ENCODE assay signal across 6 cellular contexts in genomic region chrX:48956728-48957414, GRCh38. TPM values are rescaled to one million over a fixed set of nuclear protein-coding genes. Genes with fewer than 3 reads are reported as not detected.
DNase-seq lines count a peak whose midpoint lies in the region; ATAC-seq, FAIRE-seq and TF ChIP-seq lines count a peak whose summit lies in the region.

No MANE protein-coding gene starts in this region.

- TF ChIP-seq RAD21 in GM12878 (IDR thresholded peaks at IDR 0.05; ENCODE audit: insufficient read depth, low read depth, low read length) = no peak

- BruUV-seq in GM12878 (replicated peaks; lab: Mats Ljungman, UMichigan) = no TSS peak

- CTCF ChIA-PET in GM12878 (lab: Yijun Ruan, JAX) = interaction anchor here (1.2 to 3.6 kb wide), 2 partner anchors 11 to 18 kb away, joined by 4 to 17 read pairs; no protein-coding TSS in a partner anchor

- SMC1A ChIA-PET in GM12878 (lab: Charles Lee; ENCODE audit: uncharacterized antibody, unreplicated experiment) = interaction anchor here (2.8 kb wide), 1 partner anchor 20 kb away, joined by 7 read pairs; no protein-coding TSS in a partner anchor

- TF ChIP-seq POLR2A in GM12878 (IDR thresholded peaks at IDR 0.05; ENCODE audit: low read depth, low read length) = peak; percentile 70

- H4K20me1 ChIP-seq in GM12878 (ENCODE audit: control insufficient read depth, insufficient read depth) = no peaks in the 10 kb centered on the region; the same call in 1 of the 2 replicates

- RAD21 ChIA-PET in GM12878 (lab: Charles Lee; ENCODE audit: unreplicated experiment) = interaction anchor here (1.8 kb wide), 1 partner anchor 10 kb away, joined by 5 read pairs; no protein-coding TSS in a partner anchor

- no peaks in the 10 kb centered on the region for H3K27me3 ChIP-seq in cardiac muscle cell
- H3K27me3 ChIP-seq in GM12878 (replicated peaks in 1 of 2; ENCODE audit: control insufficient read depth in 2 of 2, insufficient read depth in 2 of 2, low read length in 1 of 2) = no peaks in the 10 kb centered on the region

- DNase-seq in cardiac muscle cell (ENCODE audit: low read depth in 1 of 2, low spot score in 1 of 2) (peak; percentile 6 to 15), cardiac septum (ENCODE audit: low spot score) (no peak), GM12878 (ENCODE audit: low read depth, low spot score) (no peak), natural killer cell (peak; percentile 64), DMS153 treated with DMSO at 0.1 percent for 48 hours (lab: John Stamatoyannopoulos, UW; ENCODE audit: unreplicated experiment) (no peak)

- peaks cover 0 to 7% of the 10 kb centered on the region in 2 donors for H3K27me3 Mint-ChIP-seq in natural killer cell (ENCODE audit: low read depth in 2 of 2)

- H3K79me2 ChIP-seq in GM12878 (ENCODE audit: control insufficient read depth, insufficient read depth, low read length) = peaks cover 46% of the 10 kb centered on the region

- no peak for FAIRE-seq in GM12878 (lab: Jason Lieb, UNC)

- peaks cover 36 to 56% of the 10 kb centered on the region in 2 donors for H3K4me1 Mint-ChIP-seq in natural killer cell

- 18% methylated on average over 49 of the region's 61 CpGs for WGBS in GM12878 (ENCODE audit: insufficient coverage, insufficient replicate concordance, low lambda C conversion rate, missing lambda C conversion rate)

- in situ Hi-C loops in GM12878 (cut with MboI) = no loop called here

- H3K4me3 Mint-ChIP-seq in natural killer cell = peak overlapping the region; percentile 84

- ATAC-seq in GM12878 (0 out of 3 replicates have a peak, but pooled peaks have one; percentile 4), natural killer cell (peak; percentile 25 to 40 (median 39)), HG03457 (IDR thresholded peaks at IDR 0.05; ENCODE audit: unreplicated experiment) (no peak)

- POLR2A ChIA-PET in GM12878 (lab: Charles Lee) = interaction anchor here (0.6 to 1.2 kb wide), 4 partner anchors 14 to 62 kb away, joined by 3 read pairs; no protein-coding TSS in a partner anchor

- H3K4me3 ChIP-seq in cardiac muscle cell (peak overlapping the region; percentile 69), GM12878 (peak overlapping the region; percentile 61)

- H3K27ac ChIP-seq in cardiac muscle cell = peak overlapping the region; percentile 100
- H3K27ac ChIP-seq in GM12878 (ENCODE audit: control insufficient read depth, insufficient read depth) = peak overlapping the region; percentile 66

- TF ChIP-seq CTCF in cardiac muscle cell (IDR thresholded peaks at IDR 0.05; ENCODE audit: low read depth, low read length) = no peak
- no peak for TF ChIP-seq CTCF in GM12878 (IDR thresholded peaks at IDR 0.05 in 2 of 3, conservative IDR thresholded peaks at IDR 0.05 in 1 of 3; ENCODE audit: control insufficient read depth in 2 of 3, extremely low read depth in 1 of 3, insufficient read depth in 1 of 3, low read depth in 3 of 3, low read length in 3 of 3)
- no peak for TF ChIP-seq CTCF in natural killer cell (IDR thresholded peaks at IDR 0.05)

- peak overlapping the region; percentile 87 for H3K4me2 ChIP-seq in GM12878 (ENCODE audit: control insufficient read depth, insufficient read depth)

- TF ChIP-seq EP300 in GM12878 (IDR thresholded peaks at IDR 0.05; ENCODE audit: borderline replicate concordance in 1 of 2, control insufficient read depth in 1 of 2, low read depth in 2 of 2, low read length in 2 of 2) = no peak

- peak overlapping the region; percentile 82 for H3K9ac ChIP-seq in GM12878 (ENCODE audit: control insufficient read depth, insufficient read depth, low read length)

- H3K36me3 ChIP-seq in cardiac muscle cell (no peaks in the 10 kb centered on the region), GM12878 (ENCODE audit: control insufficient read depth in 2 of 2, insufficient read depth in 2 of 2, low read length in 1 of 2) (no peaks in the 10 kb centered on the region)

- H2AFZ ChIP-seq in GM12878 (ENCODE audit: control insufficient read depth, low read depth, low read length) = no peak overlapping the region

- no peaks in the 10 kb centered on the region for H3K9me3 Mint-ChIP-seq in natural killer cell

- H3K4me1 ChIP-seq in cardiac muscle cell (ENCODE audit: low read depth) = peaks cover 10% of the 10 kb centered on the region
- H3K4me1 ChIP-seq in GM12878 (ENCODE audit: control insufficient read depth, insufficient read depth, low read length) = peaks cover 7% of the 10 kb centered on the region

- peak overlapping the region; percentile 89 to 100 for H3K27ac Mint-ChIP-seq in natural killer cell

- H3K36me3 Mint-ChIP-seq in natural killer cell = no peaks in the 10 kb centered on the region

- intact Hi-C loops in cardiac septum (cut with DNase I) (loop anchor here (5.0 kb wide), 2 partner anchors 40 to 85 kb away; partner anchors contain the start of genes PIM2 and TFE3), GM12878 (cut with micrococcal nuclease; ENCODE audit: unreplicated experiment) (loop anchor here (5.0 kb wide), 2 partner anchors 40 to 155 kb away; partner anchors contain the start of genes HDAC6 and PIM2), natural killer cell (cut with micrococcal nuclease) (loop anchor here (2.0 to 5.0 kb wide), 4 partner anchors 20 to 1300 kb away; partner anchors contain the start of genes HDAC6, PQBP1, TIMM17B and UXT)

- H3K9me3 ChIP-seq in cardiac muscle cell (ENCODE audit: low read depth) = no peaks in the 10 kb centered on the region
- no peaks in the 10 kb centered on the region; the same call in 2 of the 3 replicates for H3K9me3 ChIP-seq in GM12878 (replicated peaks; ENCODE audit: control insufficient read depth, insufficient read depth, low read length)

RNA-seq across cellular contexts. Expression of gene OTUD5, which starts 0.5 kb away (rescaled TPM):
- 40.2 and 56.6 TPM in 2 replicates for total RNA-seq in cardiac muscle cell
- polyA plus RNA-seq in cardiac muscle cell = 47.8 and 55.6 TPM in 2 replicates
- total RNA-seq in cardiac septum = 29.1 TPM
- 39.3 and 46.8 TPM in 2 replicates for total RNA-seq in GM12878 (2013; cell fraction: nucleolus; rRNA removed)
- total RNA-seq in GM12878 (2014; rRNA removed) = 22.2 and 23.7 TPM in 2 replicates
- total RNA-seq in GM12878 (2014; rRNA removed; fragmentation: Illumina TruSeq; extraction: Trizol) = 19.8 and 20.3 TPM in 2 replicates
- total RNA-seq in GM12878 (2021) = 39.1 and 39.9 TPM in 2 replicates
- 26.3 TPM for polyA plus RNA-seq in GM12878 (2011; ENCODE audit: low read depth)
- polyA plus RNA-seq in GM12878 (2011; rRNA removed) = 38.7 and 50.3 TPM in 2 replicates
- polyA plus RNA-seq in GM12878 (2011; cell fraction: cytosol; rRNA removed) = 41.0 and 43.4 TPM in 2 replicates
- 122 and 147 TPM in 2 replicates for polyA plus RNA-seq in GM12878 (2011; cell fraction: nucleus; rRNA removed)
- 46.9 and 63.6 TPM in 2 replicates for polyA plus RNA-seq in GM12878 (2012)
- polyA plus RNA-seq in GM12878 (2014; fragmentation: Illumina TruSeq; extraction: Trizol) = 29.5 and 36.4 TPM in 2 replicates
- polyA plus RNA-seq in GM12878 (2014; fragmentation: Nextera tagmentation; extraction: Ambion mirVana) = 1 to 10 TPM; 2.0 to 4.6 TPM
- polyA plus RNA-seq in GM12878 (2014; rRNA removed) = 39.7 and 44.0 TPM in 2 replicates
- 10 to 100 TPM; 11.2 to 21.6 TPM for polyA plus RNA-seq in GM12878 (2016; fragmentation: Nextera tagmentation; extraction: Ambion mirVana)
- polyA minus RNA-seq in GM12878 (2011; rRNA and poly(A)+ RNA removed) = 34.6 and 56.6 TPM in 2 replicates
- polyA minus RNA-seq in GM12878 (2011; cell fraction: cytosol; rRNA and poly(A)+ RNA removed) = 23.0 and 36.1 TPM in 2 replicates
- 13.5 and 17.4 TPM in 2 replicates for polyA minus RNA-seq in GM12878 (2011; cell fraction: nucleus; rRNA and poly(A)+ RNA removed)
- total RNA-seq in natural killer cell = 100 to 1,000 TPM in 1 of 3 donors, 10 to 100 TPM in 2; 92.2 to 106 (median 92.5) TPM

RNA-seq across cellular contexts. Expression of gene KCND1, which starts 14.8 kb away (rescaled TPM):
- total RNA-seq in cardiac muscle cell (1.1 and 2.6 TPM in 2 replicates), cardiac septum (0.27 TPM), GM12878 (2014; rRNA removed) (0.16 and 0.34 TPM in 2 replicates), GM12878 (2014; rRNA removed; fragmentation: Illumina TruSeq; extraction: Trizol) (0.09 and 0.18 TPM in 2 replicates), GM12878 (2021) (0.61 and 0.97 TPM in 2 replicates), natural killer cell (1 to 10 TPM; 2.7 to 3.6 (median 3.0) TPM)
- polyA plus RNA-seq in cardiac muscle cell (2.3 and 3.1 TPM in 2 replicates), GM12878 (2011; rRNA removed) (0.58 and 0.73 TPM in 2 replicates), GM12878 (2014; fragmentation: Illumina TruSeq; extraction: Trizol) (0.51 and 0.65 TPM in 2 replicates), GM12878 (2014; fragmentation: Nextera tagmentation; extraction: Ambion mirVana) (under 1 TPM; 0.02 to 0.11 TPM), GM12878 (2014; rRNA removed) (1.0 and 1.2 TPM in 2 replicates), GM12878 (2016; fragmentation: Nextera tagmentation; extraction: Ambion mirVana) (under 1 TPM; 0.32 to 0.44 TPM)
- 5.5 and 6.0 TPM in 2 replicates for total RNA-seq in GM12878 (2013; cell fraction: nucleolus; rRNA removed)
- 1.1 TPM for polyA plus RNA-seq in GM12878 (2011; ENCODE audit: low read depth)
- 0.90 and 0.95 TPM in 2 replicates for polyA plus RNA-seq in GM12878 (2011; cell fraction: cytosol; rRNA removed)
- 15.2 and 16.4 TPM in 2 replicates for polyA plus RNA-seq in GM12878 (2011; cell fraction: nucleus; rRNA removed)
- polyA plus RNA-seq in GM12878 (2012) = 1.7 and 1.8 TPM in 2 replicates
- polyA minus RNA-seq in GM12878 (2011; rRNA and poly(A)+ RNA removed) = 0.44 and 0.57 TPM in 2 replicates
- polyA minus RNA-seq in GM12878 (2011; cell fraction: cytosol; rRNA and poly(A)+ RNA removed) = 0.40 TPM in 1 of 2 replicates, not detected in the other
- polyA minus RNA-seq in GM12878 (2011; cell fraction: nucleus; rRNA and poly(A)+ RNA removed) = 0.73 and 1.6 TPM in 2 replicates

RNA-seq across cellular contexts. Expression of gene PIM2, which starts 38.0 kb away (rescaled TPM):
- total RNA-seq in cardiac muscle cell = 18.5 and 25.2 TPM in 2 replicates
- polyA plus RNA-seq in cardiac muscle cell = 20.7 and 38.4 TPM in 2 replicates
- total RNA-seq in cardiac septum = 2.7 TPM
- total RNA-seq in GM12878 (2013; cell fraction: nucleolus; rRNA removed) = 293 and 318 TPM in 2 replicates
- 32.9 and 37.9 TPM in 2 replicates for total RNA-seq in GM12878 (2014; rRNA removed)
- total RNA-seq in GM12878 (2014; rRNA removed; fragmentation: Illumina TruSeq; extraction: Trizol) = 19.2 and 19.9 TPM in 2 replicates
- total RNA-seq in GM12878 (2021) = 29.6 and 30.4 TPM in 2 replicates
- 61.5 TPM for polyA plus RNA-seq in GM12878 (2011; ENCODE audit: low read depth)
- 65.9 and 96.8 TPM in 2 replicates for polyA plus RNA-seq in GM12878 (2011; rRNA removed)
- polyA plus RNA-seq in GM12878 (2011; cell fraction: cytosol; rRNA removed) = 86.7 and 115 TPM in 2 replicates
- 111 and 151 TPM in 2 replicates for polyA plus RNA-seq in GM12878 (2011; cell fraction: nucleus; rRNA removed)
- 114 and 191 TPM in 2 replicates for polyA plus RNA-seq in GM12878 (2012)
- polyA plus RNA-seq in GM12878 (2014; fragmentation: Illumina TruSeq; extraction: Trizol) = 30.1 and 34.0 TPM in 2 replicates
- polyA plus RNA-seq in GM12878 (2014; fragmentation: Nextera tagmentation; extraction: Ambion mirVana) = 10 to 100 TPM; 19.6 to 26.2 TPM
- 31.7 and 32.1 TPM in 2 replicates for polyA plus RNA-seq in GM12878 (2014; rRNA removed)
- 10 to 100 TPM; 46.5 to 54.5 TPM for polyA plus RNA-seq in GM12878 (2016; fragmentation: Nextera tagmentation; extraction: Ambion mirVana)
- polyA minus RNA-seq in GM12878 (2011; rRNA and poly(A)+ RNA removed) = 60.6 and 83.6 TPM in 2 replicates
- polyA minus RNA-seq in GM12878 (2011; cell fraction: cytosol; rRNA and poly(A)+ RNA removed) = 25.4 and 29.0 TPM in 2 replicates
- polyA minus RNA-seq in GM12878 (2011; cell fraction: nucleus; rRNA and poly(A)+ RNA removed) = 53.8 and 65.6 TPM in 2 replicates
- total RNA-seq in natural killer cell = 100 to 1,000 TPM; 134 to 173 (median 150) TPM

RNA-seq across cellular contexts. Expression of gene GRIPAP1, which starts 45.2 kb away (rescaled TPM):
- total RNA-seq in cardiac muscle cell (34.7 and 67.3 TPM in 2 replicates), cardiac septum (24.9 TPM), GM12878 (2014; rRNA removed) (17.2 and 17.5 TPM in 2 replicates), GM12878 (2014; rRNA removed; fragmentation: Illumina TruSeq; extraction: Trizol) (21.5 and 21.6 TPM in 2 replicates), GM12878 (2021) (37.7 and 44.7 TPM in 2 replicates), natural killer cell (100 to 1,000 TPM; 120 to 141 (median 131) TPM)
- polyA plus RNA-seq in cardiac muscle cell (44.8 and 65.4 TPM in 2 replicates), GM12878 (2011; rRNA removed) (37.6 and 40.7 TPM in 2 replicates), GM12878 (2014; fragmentation: Illumina TruSeq; extraction: Trizol) (25.7 and 29.6 TPM in 2 replicates), GM12878 (2014; fragmentation: Nextera tagmentation; extraction: Ambion mirVana) (1 to 10 TPM; 4.2 to 4.9 TPM), GM12878 (2014; rRNA removed) (35.2 TPM in 2 replicates), GM12878 (2016; fragmentation: Nextera tagmentation; extraction: Ambion mirVana) (10 to 100 TPM; 24.9 to 26.7 TPM)
- total RNA-seq in GM12878 (2013; cell fraction: nucleolus; rRNA removed) = 49.1 and 53.3 TPM in 2 replicates
- 28.8 TPM for polyA plus RNA-seq in GM12878 (2011; ENCODE audit: low read depth)
- 29.1 and 32.9 TPM in 2 replicates for polyA plus RNA-seq in GM12878 (2011; cell fraction: cytosol; rRNA removed)
- polyA plus RNA-seq in GM12878 (2011; cell fraction: nucleus; rRNA removed) = 111 and 130 TPM in 2 replicates
- polyA plus RNA-seq in GM12878 (2012) = 39.8 and 54.3 TPM in 2 replicates
- polyA minus RNA-seq in GM12878 (2011; rRNA and poly(A)+ RNA removed) = 25.2 and 28.9 TPM in 2 replicates
- polyA minus RNA-seq in GM12878 (2011; cell fraction: cytosol; rRNA and poly(A)+ RNA removed) = 8.0 and 11.7 TPM in 2 replicates
- 19.5 and 29.8 TPM in 2 replicates for polyA minus RNA-seq in GM12878 (2011; cell fraction: nucleus; rRNA and poly(A)+ RNA removed)

RNA-seq across cellular contexts. Expression of gene SLC35A2, which starts 45.4 kb away (rescaled TPM):
- total RNA-seq in cardiac muscle cell = 17.3 and 22.2 TPM in 2 replicates
- 41.8 and 51.4 TPM in 2 replicates for polyA plus RNA-seq in cardiac muscle cell
- 13.0 TPM for total RNA-seq in cardiac septum
- total RNA-seq in GM12878 (2013; cell fraction: nucleolus; rRNA removed) = 10.7 and 16.8 TPM in 2 replicates
- total RNA-seq in GM12878 (2014; rRNA removed) = 9.3 and 11.0 TPM in 2 replicates
- 8.4 and 9.1 TPM in 2 replicates for total RNA-seq in GM12878 (2014; rRNA removed; fragmentation: Illumina TruSeq; extraction: Trizol)
- 16.7 and 21.9 TPM in 2 replicates for total RNA-seq in GM12878 (2021)
- 7.5 TPM for polyA plus RNA-seq in GM12878 (2011; ENCODE audit: low read depth)
- 10.3 and 12.9 TPM in 2 replicates for polyA plus RNA-seq in GM12878 (2011; rRNA removed)
- polyA plus RNA-seq in GM12878 (2011; cell fraction: cytosol; rRNA removed) = 22.6 and 23.3 TPM in 2 replicates
- polyA plus RNA-seq in GM12878 (2011; cell fraction: nucleus; rRNA removed) = 28.2 and 28.4 TPM in 2 replicates
- polyA plus RNA-seq in GM12878 (2012) = 15.6 and 17.0 TPM in 2 replicates
- 12.0 and 16.9 TPM in 2 replicates for polyA plus RNA-seq in GM12878 (2014; fragmentation: Illumina TruSeq; extraction: Trizol)
- polyA plus RNA-seq in GM12878 (2014; fragmentation: Nextera tagmentation; extraction: Ambion mirVana) = 1 to 10 TPM; 2.1 to 6.8 TPM
- polyA plus RNA-seq in GM12878 (2014; rRNA removed) = 16.8 and 18.7 TPM in 2 replicates
- polyA plus RNA-seq in GM12878 (2016; fragmentation: Nextera tagmentation; extraction: Ambion mirVana) = 10 to 100 TPM; 25.1 to 27.4 TPM
- 21.6 and 23.7 TPM in 2 replicates for polyA minus RNA-seq in GM12878 (2011; rRNA and poly(A)+ RNA removed)
- polyA minus RNA-seq in GM12878 (2011; cell fraction: cytosol; rRNA and poly(A)+ RNA removed) = 4.3 and 6.9 TPM in 2 replicates
- polyA minus RNA-seq in GM12878 (2011; cell fraction: nucleus; rRNA and poly(A)+ RNA removed) = 4.1 and 5.2 TPM in 2 replicates
- total RNA-seq in natural killer cell = 10 to 100 TPM; 16.5 to 30.1 (median 18.3) TPM

Comparison
In these comparisons a context has a peak if more than half of its experiments do, and no peak if none do; other contexts are left out.
1. DNase-seq: peak in cardiac muscle cell (2 of 2) and natural killer cell (single experiment); none in cardiac septum (single experiment), GM12878 (single experiment) and DMS153 treated with DMSO at 0.1 percent for 48 hours (single experiment).